33 cellular contexts compared by ENCODE assay signal in genomic region chr7:129277629-129278028, GRCh38. TPM values are rescaled to one million over a fixed set of nuclear protein-coding genes. Genes with fewer than 3 reads are reported as not detected.
DNase-seq lines count a peak whose midpoint lies in the region; ATAC-seq, FAIRE-seq and TF ChIP-seq lines count a peak whose summit lies in the region.
"Had no signal": no experiment of that assay in that cellular context is flagged by ENCODE, and none has a peak within 500 bp of the region (broad histone marks: within the 10 kb centered on the region; RNA-seq: fewer than 3 reads in every experiment).

No MANE protein-coding gene starts in this region.

- no peaks in the 10 kb centered on the region for H3K9me1 ChIP-seq in K562 (ENCODE audit: control insufficient read depth, insufficient read depth, low read length)

- H3K27me3 ChIP-seq in GM23338 (ENCODE audit: insufficient read depth) (no peaks in the 10 kb centered on the region), K562 (ENCODE audit: control insufficient read depth in 2 of 2, insufficient read depth in 2 of 2, low read length in 2 of 2) (no peaks in the 10 kb centered on the region)
- H3K27me3 ChIP-seq: BE2C; BLaER1; BLaER1 treated with 17β-estradiol and CSF1 and Interleukin-3, amounts not matched to agents 10 nM and 100 nM had no signal

- H2AFZ ChIP-seq in GM23338 (no peak overlapping the region), K562 (ENCODE audit: low read depth, low read length) (no peak overlapping the region)

- no peak for FAIRE-seq in K562 (lab: Jason Lieb, UNC)
- FAIRE-seq: A549, D721Med had no signal

- no peak overlapping the region for H3K4me3 Mint-ChIP-seq in GM23338
- H3K4me3 Mint-ChIP-seq: B cell; CD14-positive monocyte; CD4-positive, alpha-beta memory T cell; CD4-positive, alpha-beta T cell; CD4-positive, CD25-positive, alpha-beta regulatory T cell; CD8-positive, alpha-beta memory T cell; CD8-positive, alpha-beta T cell had no signal

- 19% methylated on average over 7 of the region's 7 CpGs for WGBS in K562 (ENCODE audit: insufficient coverage, low coverage, missing lambda C conversion rate)

- BruUV-seq in K562 (replicated peaks; lab: Mats Ljungman, UMichigan) = no TSS peak

- H3K27me3 Mint-ChIP-seq in GM23338 (ENCODE audit: insufficient read depth, low read depth, poor library complexity) = no peaks in the 10 kb centered on the region
- H3K27me3 Mint-ChIP-seq: B cell; CD4-positive, alpha-beta memory T cell; CD4-positive, alpha-beta T cell; CD4-positive, CD25-positive, alpha-beta regulatory T cell; CD8-positive, alpha-beta memory T cell had no signal

- H3K27ac Mint-ChIP-seq in GM23338 = no peak overlapping the region
- H3K27ac Mint-ChIP-seq: B cell; CD14-positive monocyte; CD4-positive, alpha-beta T cell; CD4-positive, CD25-positive, alpha-beta regulatory T cell; CD8-positive, alpha-beta memory T cell; CD8-positive, alpha-beta T cell had no signal

- no peak for TF ChIP-seq RAD21 in K562 (CRISPR knock-in tag; conservative IDR thresholded peaks at IDR 0.05 in 1 of 2, IDR thresholded peaks at IDR 0.05 in 1 of 2)

- H3K4me1 ChIP-seq in GM23338 (ENCODE audit: insufficient read depth) (peaks cover 27% of the 10 kb centered on the region), HEK293 (ENCODE audit: control insufficient read depth, insufficient read depth, low read length) (no peaks in the 10 kb centered on the region), K562 (replicated peaks in 1 of 2; ENCODE audit: control insufficient read depth in 2 of 2, insufficient read depth in 2 of 2, low read length in 2 of 2) (no peaks in the 10 kb centered on the region)
- H3K4me1 ChIP-seq: A549, BE2C, BLaER1, Caco-2 had no signal

- POLR2A ChIA-PET in HEK293 (lab: Yijun Ruan, JAX) (no interaction called here), K562 (lab: Yijun Ruan, JAX) (interaction anchor here (0.6 kb wide), 1 partner anchor 13 kb away, joined by 3 read pairs; no protein-coding TSS in a partner anchor)

- no peaks in the 10 kb centered on the region for H3F3A ChIP-seq in GM23338 (replicated peaks; ENCODE audit: low read depth)

- peak overlapping the region; percentile 46; the same call in 1 of the 2 replicates for H3K27ac ChIP-seq in GM23338 (ENCODE audit: low read depth)
- H3K27ac ChIP-seq in HEK293 (ENCODE audit: extremely low read depth, low read depth, low read length) = no peak overlapping the region
- H3K27ac ChIP-seq in K562 (ENCODE audit: extremely low read depth, low read depth, low read length) = no peak overlapping the region
- H3K27ac ChIP-seq: 22Rv1; A549; BLaER1; BLaER1 treated with 17β-estradiol and CSF1 and Interleukin-3, amounts not matched to agents 10 nM and 100 nM; C4-2B had no signal

- CTCF ChIA-PET in HEK293 (lab: Yijun Ruan, JAX) (interaction anchor here (0.9 kb wide), 1 partner anchor 114 kb away, joined by 3 read pairs; no protein-coding TSS in a partner anchor), K562 (lab: Yijun Ruan, JAX; ENCODE audit: low intra/inter-chr PET ratio) (no interaction called here)

- no peak for TF ChIP-seq POLR2A in K562 (conservative IDR thresholded peaks at IDR 0.05)

- TF ChIP-seq CTCF in GM23338 (conservative IDR thresholded peaks at IDR 0.05; ENCODE audit: low read depth in 2 of 2) (no peak), HEK293 (tag by site-specific recombination; IDR thresholded peaks at IDR 0.05) (no peak), K562 (IDR thresholded peaks at IDR 0.05 in 2 of 3, conservative IDR thresholded peaks at IDR 0.05 in 1 of 3; ENCODE audit: insufficient read depth in 2 of 3, low read depth in 1 of 3, low read length in 3 of 3) (no peak)

- H3K9me3 ChIP-seq in HEK293 (ENCODE audit: control insufficient read depth, insufficient read depth, low read depth, low read length) = no peaks in the 10 kb centered on the region
- H3K9me3 ChIP-seq in K562 (replicated peaks; ENCODE audit: control insufficient read depth, insufficient read depth, low read depth, low read length) = no peaks in the 10 kb centered on the region
- H3K9me3 ChIP-seq: BE2C had no signal

- H3K4me2 ChIP-seq in GM23338 = no peak overlapping the region
- no peak overlapping the region for H3K4me2 ChIP-seq in K562 (ENCODE audit: insufficient read depth, low read length)
- H3K4me2 ChIP-seq: A549; BLaER1; BLaER1 treated with 17β-estradiol and CSF1 and Interleukin-3, amounts not matched to agents 10 nM and 100 nM had no signal

- intact Hi-C loops in K562 (cut with micrococcal nuclease) = no loop called here

- peaks cover 18% of the 10 kb centered on the region for H3K36me3 Mint-ChIP-seq in GM23338 (ENCODE audit: low read depth)

- H3K36me3 ChIP-seq in GM23338 (ENCODE audit: insufficient read depth) (peaks cover 2% of the 10 kb centered on the region; the same call in 1 of the 2 replicates), HEK293 (ENCODE audit: control insufficient read depth in 2 of 2, insufficient read depth in 1 of 2, low read length in 2 of 2) (peaks cover 0 to 4% of the 10 kb centered on the region in 2 experiments; a peak in 2 of 3 replicates), K562 (ENCODE audit: control insufficient read depth, insufficient read depth, low read length) (no peaks in the 10 kb centered on the region)
- H3K36me3 ChIP-seq: BE2C had no signal

- H3K9ac ChIP-seq in K562 (ENCODE audit: insufficient read depth in 1 of 2, low read depth in 2 of 2, low read length in 2 of 2) = no peak overlapping the region
- H3K9ac ChIP-seq: BLaER1; BLaER1 treated with 17β-estradiol and CSF1 and Interleukin-3, amounts not matched to agents 10 nM and 100 nM had no signal

- H3K79me2 ChIP-seq in GM23338 (replicated peaks; ENCODE audit: insufficient read depth) (peaks cover 6% of the 10 kb centered on the region; the same call in 1 of the 2 replicates), K562 (ENCODE audit: control insufficient read depth, insufficient read depth, low read length) (no peaks in the 10 kb centered on the region)

- H4K20me1 ChIP-seq in GM23338 (replicated peaks; ENCODE audit: insufficient read depth) = no peaks in the 10 kb centered on the region
- H4K20me1 ChIP-seq in K562 (replicated peaks; ENCODE audit: control insufficient read depth, insufficient read depth, low read length) = no peaks in the 10 kb centered on the region
- H4K20me1 ChIP-seq: BLaER1; BLaER1 treated with 17β-estradiol and CSF1 and Interleukin-3, amounts not matched to agents 10 nM and 100 nM had no signal

- DNase-seq in GM23338 (ENCODE audit: low spot score) = no peak
- no peak for DNase-seq in K562 (ENCODE audit: extremely low read depth in 1 of 4, low spot score in 3 of 4)
- DNase-seq in AML-193 (lab: John Stamatoyannopoulos, UW) = no peak
- DNase-seq: 8988T; ACHN; BE2C; C1 segment of cervical spinal cord; Caco-2; Calu3; CD4-positive, alpha-beta memory T cell; CD4-positive, alpha-beta T cell; CD4-positive, CD25-positive, alpha-beta regulatory T cell; CD8-positive, alpha-beta memory T cell; CD8-positive, alpha-beta T cell; COR-L47; DMS 273 treated with DMSO at 0.1 percent for 48 hours; DMS153; DMS53; DMS79; DMS79 treated with DMSO at 0.1 percent for 48 hours; DND-41; EL had no signal

- peaks cover 18% of the 10 kb centered on the region for H3K4me1 Mint-ChIP-seq in GM23338
- H3K4me1 Mint-ChIP-seq: B cell had no signal

- no peak overlapping the region for H3K4me3 ChIP-seq in GM23338
- H3K4me3 ChIP-seq in HEK293 (ENCODE audit: low read depth, low read length) = no peak overlapping the region
- no peak overlapping the region for H3K4me3 ChIP-seq in K562
- H3K4me3 ChIP-seq: A549; BLaER1; BLaER1 treated with 17β-estradiol and CSF1 and Interleukin-3, amounts not matched to agents 10 nM and 100 nM had no signal

- H3K9me3 Mint-ChIP-seq in GM23338 = peaks cover 13% of the 10 kb centered on the region; the same call in 2 of the 3 replicates
- H3K9me3 Mint-ChIP-seq: CD4-positive, alpha-beta memory T cell; CD4-positive, alpha-beta T cell; CD4-positive, CD25-positive, alpha-beta regulatory T cell; CD8-positive, alpha-beta memory T cell; CD8-positive, alpha-beta T cell had no signal

- no peaks in the 10 kb centered on the region for H3K9me2 ChIP-seq in GM23338 (ENCODE audit: insufficient read depth)

- TF ChIP-seq EP300 in K562 (IDR thresholded peaks at IDR 0.05; ENCODE audit: low read length) = no peak

- in situ Hi-C loops in K562 (cut with MboI) = no loop called here

- ATAC-seq in GM23338 = no peak
- no peak for ATAC-seq in K562
- no peak for ATAC-seq in GM19463 (IDR thresholded peaks at IDR 0.05; ENCODE audit: unreplicated experiment)
- ATAC-seq in HG02973 (IDR thresholded peaks at IDR 0.05; ENCODE audit: unreplicated experiment) = no peak
- ATAC-seq: A549; CD8-positive, alpha-beta T cell had no signal

TF ChIP-seq in GM23338, 12 proteins besides CTCF, POLR2A, EP300 and RAD21:
- TF ChIP-seq ZNF331 (CRISPR knock-in tag; IDR thresholded peaks at IDR 0.05; ENCODE audit: low read depth) = no peak
- no peak for TF ChIP-seq POLR2AphosphoS5 (IDR thresholded peaks at IDR 0.05; ENCODE audit: low read depth)

TF ChIP-seq in HEK293, 187 proteins besides CTCF, POLR2A, EP300 and RAD21 (continues in another document):
- TF ChIP-seq ZBTB20 (tag by site-specific recombination; IDR thresholded peaks at IDR 0.05) (no peak), SCRT2 (tag by site-specific recombination; IDR thresholded peaks at IDR 0.05) (0 out of 2 replicates have a peak, but pooled peaks have one; percentile 42)

TF ChIP-seq in K562, 482 proteins besides CTCF, POLR2A, EP300 and RAD21 (continues in another document):
- TF ChIP-seq CEBPG (CRISPR knock-in tag; IDR thresholded peaks at IDR 0.05) (no peak), CEBPG (tag; conservative IDR thresholded peaks at IDR 0.05 in 1 of 2, IDR thresholded peaks at IDR 0.05 in 1 of 2) (no peak), PHTF2 (CRISPR knock-in tag; IDR thresholded peaks at IDR 0.05) (no peak)

RNA-seq across cellular contexts. Expression of gene AHCYL2, which starts 52.8 kb away (rescaled TPM):
- 29.4 and 42.6 TPM in 2 replicates for total RNA-seq in GM23338 (2014; rRNA removed; shearing (Covaris generic))
- polyA plus RNA-seq in GM23338 (2016; fragmentation: Nextera tagmentation; extraction: Ambion mirVana) (7.8 and 9.2 TPM in 2 replicates), K562 (2011; rRNA removed) (10.5 and 10.8 TPM in 2 replicates), K562 (2014; fragmentation: Illumina TruSeq; extraction: Trizol) (4.8 and 6.2 TPM in 2 replicates), K562 (2014; fragmentation: Nextera tagmentation; extraction: Ambion mirVana) (1 to 10 TPM in 1 of 2 experiments, under 1 TPM in 1; 0.93 to 2.0 TPM), K562 (2014; rRNA removed) (4.3 and 5.6 TPM in 2 replicates)
- total RNA-seq in K562 (2011; cell fraction: chromatin; rRNA removed; ENCODE audit: low replicate concordance) = 11.5 and 16.6 TPM in 2 replicates
- 3.7 and 4.3 TPM in 2 replicates for total RNA-seq in K562 (2011; cell fraction: nucleolus; rRNA removed)
- 7.0 and 11.6 TPM in 2 replicates for total RNA-seq in K562 (2011; cell fraction: nucleoplasm; rRNA removed)
- total RNA-seq in K562 (2014; rRNA removed) (3.1 and 3.7 TPM in 2 replicates), K562 (2014; rRNA removed; fragmentation: Illumina TruSeq; extraction: Trizol) (5.2 TPM in 2 replicates), K562 (2015; rRNA removed; fragmentation: Illumina TruSeq; extraction: Trizol) (5.5 and 6.8 TPM in 2 replicates), K562 (2021) (5.2 and 5.5 TPM in 2 replicates)
- 4.5 and 8.6 TPM in 2 replicates for polyA plus RNA-seq in K562 (2011; cell fraction: cytosol; rRNA removed)
- 10.3 and 13.9 TPM in 2 replicates for polyA plus RNA-seq in K562 (2011; cell fraction: nucleus; rRNA removed)
- polyA plus RNA-seq in K562 (2012) = 4.9 and 7.6 TPM in 2 replicates
- polyA minus RNA-seq in K562 (2011; rRNA and poly(A)+ RNA removed) = 17.9 and 25.5 TPM in 2 replicates
- polyA minus RNA-seq in K562 (2011; cell fraction: cytosol; rRNA and poly(A)+ RNA removed) = 5.7 and 7.6 TPM in 2 replicates
- polyA minus RNA-seq in K562 (2011; cell fraction: nucleus; rRNA and poly(A)+ RNA removed) = 3.4 and 8.2 TPM in 2 replicates
